Comparison of ENCODE assay signal across 8 cellular contexts in the genomic region with DNA sequence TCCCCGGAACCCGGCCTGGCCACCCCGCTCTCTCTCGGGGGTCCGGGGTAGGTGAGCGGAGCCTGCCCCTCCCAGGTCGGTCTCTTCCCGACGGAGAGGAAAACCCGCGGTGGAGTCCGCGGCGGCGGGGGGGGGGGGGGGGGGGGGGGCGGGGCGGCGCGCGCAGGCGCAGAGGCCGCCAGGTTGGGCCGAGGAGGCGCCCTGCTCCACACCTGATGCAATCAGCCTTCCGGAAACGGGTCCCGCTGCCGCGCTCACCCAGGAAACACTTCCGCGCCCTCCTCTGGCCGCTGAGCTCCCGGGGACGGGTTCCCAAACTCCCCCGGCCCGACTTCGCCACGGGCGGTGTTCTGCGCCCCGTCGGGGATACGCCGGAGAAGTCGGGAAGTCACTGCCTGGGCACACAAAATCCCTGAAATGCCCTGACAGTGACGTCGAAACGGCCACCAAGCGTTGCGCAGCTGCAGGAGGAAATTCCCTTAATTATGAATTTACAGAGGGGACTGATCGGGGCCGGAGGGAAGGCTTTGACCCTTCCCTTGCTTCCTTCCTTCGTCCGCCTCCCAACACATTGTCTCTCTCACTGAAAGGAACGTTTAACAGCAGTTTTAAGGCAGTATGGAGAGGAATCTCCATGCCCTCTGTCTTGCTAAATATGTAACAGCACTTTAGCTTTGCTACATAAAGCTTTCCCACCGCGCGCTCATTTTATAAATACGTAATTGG. TPM values are rescaled to one million over a fixed set of nuclear protein-coding genes. Genes with fewer than 3 reads are reported as not detected.
DNase-seq lines count a peak whose midpoint lies in the region; TF ChIP-seq lines count a peak whose summit lies in the region.

No MANE protein-coding gene starts in this region.

- peak overlapping the region; percentile 76 for H3K27ac ChIP-seq in HEK293 (ENCODE audit: extremely low read depth, low read depth, low read length)
- peak overlapping the region; percentile 88 for H3K27ac ChIP-seq in mammary epithelial cell (ENCODE audit: insufficient read depth, low read depth, low read length)

- CTCF ChIA-PET in HEK293 (lab: Yijun Ruan, JAX) (interaction anchor here (0.6 to 1.5 kb wide), 8 partner anchors 12 to 292 kb away, joined by 3 to 9 read pairs (median 6); no protein-coding TSS in a partner anchor), mammary epithelial cell (lab: Charles Lee; ENCODE audit: low non-redundant PET) (interaction anchor here (0.6 to 0.9 kb wide), 4 partner anchors 32 to 422 kb away, joined by 3 to 5 read pairs (median 4); no protein-coding TSS in a partner anchor)

- DNase-seq in GM12864 (ENCODE audit: low read depth) (peak; percentile 55), NCI-H1048 (lab: John Stamatoyannopoulos, UW) (peak; percentile 62), SW480 (ENCODE audit: low spot score) (peak; percentile 86), mammary epithelial cell (peak; percentile 75), kidney epithelial cell (ENCODE audit: low read depth) (no peak), activated gamma-delta T cell treated with Interleukin-2 at 50 U/mL for 16 hours (no peak)
- DNase-seq in stimulated activated CD4-positive, alpha-beta T cell treated with anti-CD3 and anti-CD28 coated beads, Interleukin-15, amount 100 ng/mL, for 48 hours (ENCODE audit: low read depth in 2 of 2) = peak; percentile 41 to 45

- H3K36me3 ChIP-seq in HEK293 (ENCODE audit: control insufficient read depth in 2 of 2, insufficient read depth in 1 of 2, low read length in 2 of 2) = no peaks in the 10 kb centered on the region
- no peaks in the 10 kb centered on the region for H3K36me3 ChIP-seq in mammary epithelial cell (ENCODE audit: insufficient read depth, low read length)
- no peaks in the 10 kb centered on the region for H3K36me3 ChIP-seq in kidney epithelial cell (ENCODE audit: control insufficient read depth, insufficient read depth, low read length)

- H3K27me3 ChIP-seq in mammary epithelial cell (ENCODE audit: insufficient read depth, low read length) (no peaks in the 10 kb centered on the region), kidney epithelial cell (ENCODE audit: control insufficient read depth, insufficient read depth, low read length) (no peaks in the 10 kb centered on the region)

- H3K9ac ChIP-seq in mammary epithelial cell (ENCODE audit: insufficient read depth, low read length) = peak overlapping the region; percentile 93

- intact Hi-C loops in mammary epithelial cell (cut with micrococcal nuclease) = loop anchor here (5.0 kb wide), 1 partner anchor 309 kb away; no protein-coding TSS in a partner anchor

- H4K20me1 ChIP-seq in mammary epithelial cell (ENCODE audit: insufficient read depth, low read length) = no peaks in the 10 kb centered on the region

- POLR2A ChIA-PET in HEK293 (lab: Yijun Ruan, JAX) = interaction anchor here (0.6 to 2.4 kb wide), 4 partner anchors 12 to 1621 kb away, joined by 3 to 25 read pairs (median 4); partner anchors contain the start of gene UCHL1

- no peaks in the 10 kb centered on the region for H3K9me3 ChIP-seq in HEK293 (ENCODE audit: control insufficient read depth, insufficient read depth, low read depth, low read length)
- no peaks in the 10 kb centered on the region for H3K9me3 ChIP-seq in mammary epithelial cell (replicated peaks; ENCODE audit: insufficient read depth, low read length)

- H3K79me2 ChIP-seq in mammary epithelial cell (ENCODE audit: insufficient read depth, low read length) = peaks cover 28% of the 10 kb centered on the region

- TF ChIP-seq CTCF in GM12864 (IDR thresholded peaks at IDR 0.05; ENCODE audit: low read depth, low read length, missing control alignments) = peak; percentile 20
- peak; percentile 77 for TF ChIP-seq CTCF in HEK293 (tag by site-specific recombination; IDR thresholded peaks at IDR 0.05)
- TF ChIP-seq CTCF in mammary epithelial cell (conservative IDR thresholded peaks at IDR 0.05 in 1 of 2, IDR thresholded peaks at IDR 0.05 in 1 of 2; ENCODE audit: extremely low read depth in 1 of 2, insufficient read depth in 1 of 2, low read depth in 1 of 2, low read length in 2 of 2) = peak in 1 of 2 donors; percentile 42
- peak; percentile 10 for TF ChIP-seq CTCF in kidney epithelial cell (IDR thresholded peaks at IDR 0.05; ENCODE audit: insufficient read depth, low read length, poor library complexity, severe bottlenecking)

- H3K4me2 ChIP-seq in mammary epithelial cell (ENCODE audit: insufficient read depth, low read depth, low read length) = peak overlapping the region; percentile 95

- H3K4me3 ChIP-seq in GM12864 (ENCODE audit: low read depth, low read length) = peak overlapping the region; percentile 88
- peak overlapping the region; percentile 66 for H3K4me3 ChIP-seq in HEK293 (ENCODE audit: low read depth, low read length)
- H3K4me3 ChIP-seq in mammary epithelial cell (replicated peaks in 1 of 3; ENCODE audit: insufficient read depth in 1 of 3, low read depth in 2 of 3, low read length in 3 of 3) = peak overlapping the region; percentile 69 to 96 (median 86)
- peak overlapping the region; percentile 81 for H3K4me3 ChIP-seq in kidney epithelial cell (ENCODE audit: low read depth, low read length)

- in situ Hi-C loops in mammary epithelial cell (cut with MboI; ENCODE audit: low sequenced_read_pairs in 2 of 2) = loop anchor here (5.0 to 10.0 kb wide), 3 partner anchors 229 to 294 kb away; no protein-coding TSS in a partner anchor

- WGBS in mammary epithelial cell (ENCODE audit: low coverage, missing lambda C conversion rate) = 2% methylated on average over 31 of the region's 59 CpGs

- no peaks in the 10 kb centered on the region for H3K4me1 ChIP-seq in HEK293 (ENCODE audit: control insufficient read depth, insufficient read depth, low read length)
- peaks cover 24% of the 10 kb centered on the region for H3K4me1 ChIP-seq in mammary epithelial cell (ENCODE audit: insufficient read depth, low read length)

- TSS peak; percentile 92 for BruUV-seq in mammary epithelial cell (replicated peaks; lab: Mats Ljungman, UMichigan)

- dilution Hi-C loops in mammary epithelial cell (cut with HindIII; ENCODE audit: low sequenced_read_pairs) = loop anchor here (25.0 kb wide), 1 partner anchor 229 kb away; no protein-coding TSS in a partner anchor

- peak overlapping the region; percentile 96 for H2AFZ ChIP-seq in mammary epithelial cell (ENCODE audit: low read depth, low read length)

TF ChIP-seq in HEK293, 187 proteins besides CTCF, POLR2A, EP300 and RAD21 (continues in another document):
- TF ChIP-seq ZNF791 (tag by site-specific recombination; IDR thresholded peaks at IDR 0.05) = no peak
- no peak for TF ChIP-seq MYNN (tag by site-specific recombination; IDR thresholded peaks at IDR 0.05; ENCODE audit: borderline replicate concordance)
- TF ChIP-seq ZNF394 (tag by site-specific recombination; IDR thresholded peaks at IDR 0.05; ENCODE audit: borderline replicate concordance) = peak; percentile 21; the same call in 1 of the 2 replicates
- TF ChIP-seq, protein P1, sequence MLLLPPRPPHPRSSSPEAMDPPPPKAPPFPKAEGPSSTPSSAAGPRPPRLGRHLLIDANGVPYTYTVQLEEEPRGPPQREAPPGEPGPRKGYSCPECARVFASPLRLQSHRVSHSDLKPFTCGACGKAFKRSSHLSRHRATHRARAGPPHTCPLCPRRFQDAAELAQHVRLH (tag by site-specific recombination; IDR thresholded peaks at IDR 0.05) = no peak
- TF ChIP-seq ZNF404 (tag by site-specific recombination; IDR thresholded peaks at IDR 0.05) = no peak
- peak; percentile 28; the same call in 1 of the 2 replicates for TF ChIP-seq ZNF610 (tag by site-specific recombination; IDR thresholded peaks at IDR 0.05; ENCODE audit: borderline replicate concordance)
- TF ChIP-seq ZNF202 (tag by site-specific recombination; IDR thresholded peaks at IDR 0.05; ENCODE audit: borderline replicate concordance) = no peak
- no peak for TF ChIP-seq TCF7L2 (IDR thresholded peaks at IDR 0.05; ENCODE audit: borderline replicate concordance, low read depth, low read length)
- TF ChIP-seq ZIC2 (tag by site-specific recombination; IDR thresholded peaks at IDR 0.05) = peak; percentile 77
- no peak; the same call in 1 of the 2 replicates for TF ChIP-seq ZNF366 (tag by site-specific recombination; conservative IDR thresholded peaks at IDR 0.05)
- no peak for TF ChIP-seq ZNF214 (tag by site-specific recombination; IDR thresholded peaks at IDR 0.05; ENCODE audit: borderline replicate concordance)
- no peak for TF ChIP-seq ZNF433 (tag by site-specific recombination; IDR thresholded peaks at IDR 0.05; ENCODE audit: low read depth)
- no peak for TF ChIP-seq BCL11A (tag by site-specific recombination; IDR thresholded peaks at IDR 0.05; ENCODE audit: low read depth)
- TF ChIP-seq ZNF776 (tag by site-specific recombination; IDR thresholded peaks at IDR 0.05; ENCODE audit: borderline replicate concordance) = no peak
- no peak for TF ChIP-seq KLF7 (tag by site-specific recombination; IDR thresholded peaks at IDR 0.05; ENCODE audit: borderline replicate concordance)
- TF ChIP-seq ZNF701 (tag by site-specific recombination; IDR thresholded peaks at IDR 0.05) = no peak
- TF ChIP-seq ZNF239 (tag by site-specific recombination; IDR thresholded peaks at IDR 0.05) = no peak
- TF ChIP-seq EGR2 (tag by site-specific recombination; IDR thresholded peaks at IDR 0.05; ENCODE audit: low read depth) = no peak
- TF ChIP-seq ZNF37A (tag by site-specific recombination; IDR thresholded peaks at IDR 0.05) = no peak
- no peak for TF ChIP-seq ZNF155 (tag by site-specific recombination; IDR thresholded peaks at IDR 0.05)
- no peak for TF ChIP-seq ZNF19 (tag by site-specific recombination; IDR thresholded peaks at IDR 0.05; ENCODE audit: low read depth)
- peak; percentile 68 for TF ChIP-seq ZNF341 (tag by site-specific recombination; IDR thresholded peaks at IDR 0.05; ENCODE audit: low read depth)
- TF ChIP-seq, protein P2, sequence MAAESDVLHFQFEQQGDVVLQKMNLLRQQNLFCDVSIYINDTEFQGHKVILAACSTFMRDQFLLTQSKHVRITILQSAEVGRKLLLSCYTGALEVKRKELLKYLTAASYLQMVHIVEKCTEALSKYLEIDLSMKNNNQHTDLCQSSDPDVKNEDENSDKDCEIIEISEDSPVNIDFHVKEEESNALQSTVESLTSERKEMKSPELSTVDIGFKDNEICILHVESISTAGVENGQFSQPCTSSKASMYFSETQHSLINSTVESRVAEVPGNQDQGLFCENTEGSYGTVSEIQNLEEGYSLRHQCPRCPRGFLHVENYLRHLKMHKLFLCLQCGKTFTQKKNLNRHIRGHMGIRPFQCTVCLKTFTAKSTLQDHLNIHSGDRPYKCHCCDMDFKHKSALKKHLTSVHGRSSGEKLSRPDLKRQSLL (tag by site-specific recombination; IDR thresholded peaks at IDR 0.05) = no peak

RNA-seq across cellular contexts. Expression of gene APBB2, which starts 2.1 kb away (rescaled TPM):
- total RNA-seq in mammary epithelial cell (10 to 100 TPM; 75.8 to 81.7 TPM), kidney epithelial cell (52.0 and 52.7 TPM in 2 replicates)
- 60.8 TPM for polyA plus RNA-seq in mammary epithelial cell
- polyA minus RNA-seq in mammary epithelial cell = 74.3 TPM

RNA-seq across cellular contexts. Expression of gene UCHL1, which starts 40.3 kb away (rescaled TPM):
- total RNA-seq in mammary epithelial cell = 10 to 100 TPM in 1 of 2 donors, 1 to 10 TPM in 1; 2.3 to 11.3 TPM
- 20.2 TPM for polyA plus RNA-seq in mammary epithelial cell
- polyA minus RNA-seq in mammary epithelial cell = 11.2 TPM
- total RNA-seq in kidney epithelial cell = 1,761 and 1,994 TPM in 2 replicates

Comparison
In these comparisons a context has a peak if more than half of its experiments do, and no peak if none do; other contexts are left out.
1. DNase-seq: peak in GM12864 (single experiment), NCI-H1048 (single experiment), SW480 (single experiment), mammary epithelial cell (single experiment) and stimulated activated CD4-positive, alpha-beta T cell treated with anti-CD3 and anti-CD28 coated beads, Interleukin-15, amount 100 ng/mL, for 48 hours (2 of 2); none in kidney epithelial cell (single experiment) and activated gamma-delta T cell treated with Interleukin-2 at 50 U/mL for 16 hours (single experiment).
2. RNA of gene UCHL1, which starts 40.3 kb away (total RNA-seq): 1,761 to 1,994 TPM in kidney epithelial cell; 2.3 to 11.3 TPM in mammary epithelial cell; every median in the first group is over 100 times any median in the second.
3. Peak in every context shown above with its lines, with median percentiles within 50 percentile points of each other: H3K4me3 ChIP-seq.